Comparison of ENCODE assay signal across 9 cellular contexts in the genomic region with DNA sequence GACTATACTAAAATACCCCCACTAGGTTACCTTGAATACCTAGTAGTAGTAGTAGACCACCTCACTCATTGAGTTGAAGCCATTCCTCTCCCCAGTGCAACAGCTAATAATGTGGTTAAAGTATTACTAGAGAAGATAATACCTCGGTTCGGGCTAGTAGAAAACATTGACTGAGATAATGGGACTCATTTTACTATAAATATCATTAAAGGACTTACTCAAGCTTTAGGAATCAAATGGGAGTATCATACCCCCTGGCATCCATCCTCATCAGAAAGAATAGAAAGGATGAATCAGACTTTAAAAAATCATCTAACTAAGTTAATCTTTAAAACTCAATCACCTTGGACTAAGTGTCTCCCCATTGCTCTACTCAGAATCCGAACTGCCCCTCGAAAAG.
"Had no signal": no experiment of that assay in that cellular context is flagged by ENCODE, and none has a peak within 500 bp of the region (broad histone marks: within the 10 kb centered on the region; RNA-seq: fewer than 3 reads in every experiment).

No MANE protein-coding gene starts in this region.

- H3K36me3 ChIP-seq: HAP-1 had no signal

- H3K4me3 ChIP-seq: GM23248, GM23338, HAP-1 had no signal

- H3K27ac ChIP-seq: GM23248 had no signal

- ATAC-seq: GM23338, HCT116 had no signal

- DNase-seq: GM23248, GOT3, H7, H9, HCEC 1CT, HFFc6 had no signal

- H3K4me1 ChIP-seq: HAP-1 had no signal
